20 cellular contexts compared by ENCODE assay signal in the genomic region with DNA sequence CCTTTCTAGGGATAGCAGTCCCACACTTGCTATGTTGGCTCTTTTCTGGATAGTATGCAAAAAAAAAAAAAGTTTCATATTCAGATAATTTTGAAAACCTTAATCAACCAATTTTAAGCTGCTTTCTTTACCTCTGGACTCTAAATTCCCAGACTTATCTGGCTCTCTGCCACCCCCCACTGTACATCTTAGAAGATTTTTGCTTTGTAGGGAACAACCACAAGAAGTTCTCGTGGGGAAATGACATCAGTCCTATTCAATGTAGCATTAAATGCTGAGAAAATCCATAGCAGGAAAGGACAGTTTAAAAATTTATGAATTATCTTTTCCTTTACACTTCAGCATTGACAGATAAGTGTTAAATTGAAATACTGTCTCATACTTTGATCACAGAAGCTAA.
DNase-seq lines count a peak whose midpoint lies in the region; ATAC-seq, FAIRE-seq and TF ChIP-seq lines count a peak whose summit lies in the region.
"Had no signal": no experiment of that assay in that cellular context is flagged by ENCODE, and none has a peak within 500 bp of the region (broad histone marks: within the 10 kb centered on the region; RNA-seq: fewer than 3 reads in every experiment).

No MANE protein-coding gene starts in this region.

- H2AFZ ChIP-seq in GM23248 = no peak overlapping the region
- H2AFZ ChIP-seq: PC-9 had no signal

- H3K9me3 ChIP-seq in GM23248 (ENCODE audit: low read depth) (no peaks in the 10 kb centered on the region), kidney (ENCODE audit: control insufficient read depth in 1 of 2, low read length in 2 of 2) (no peaks in the 10 kb centered on the region)

- 67 to 74% methylated on average over 1 of the region's 1 CpG for WGBS in GM23248 (ENCODE audit: low coverage in 1 of 2, low lambda C conversion rate in 2 of 2, missing lambda C conversion rate in 2 of 2), 2 experiments

- peaks cover 2% of the 10 kb centered on the region for H3K4me1 Mint-ChIP-seq in osteocyte (ENCODE audit: unreplicated experiment)

- H3K36me3 ChIP-seq in GM23248 (ENCODE audit: low read depth) (no peaks in the 10 kb centered on the region), kidney (ENCODE audit: control insufficient read depth in 1 of 2, insufficient read depth in 2 of 2, low read length in 2 of 2) (no peaks in the 10 kb centered on the region)

- no peaks in the 10 kb centered on the region for H3K9me3 Mint-ChIP-seq in osteocyte (ENCODE audit: unreplicated experiment)

- H3K4me3 ChIP-seq in GM23248 (no peak overlapping the region), astrocyte of the cerebellum (ENCODE audit: low read depth, low read length) (no peak overlapping the region), fibroblast of pulmonary artery (replicated peaks; ENCODE audit: low read depth, low read length) (no peak overlapping the region), kidney (ENCODE audit: low read length in 2 of 2) (no peak overlapping the region)
- H3K4me3 ChIP-seq: PC-9, SK-N-MC had no signal

- no peaks in the 10 kb centered on the region for H3K79me2 ChIP-seq in GM23248 (ENCODE audit: insufficient read depth)

- H3K4me1 ChIP-seq in GM23248 (ENCODE audit: insufficient read depth) (peaks cover 9% of the 10 kb centered on the region), kidney (ENCODE audit: control insufficient read depth in 1 of 2, insufficient read depth in 1 of 2, low read depth in 1 of 2, low read length in 2 of 2) (no peaks in the 10 kb centered on the region)

- H3K4me2 ChIP-seq in GM23248 (ENCODE audit: unreplicated experiment) = no peak overlapping the region
- H3K4me2 ChIP-seq: PC-9 had no signal

- no peak overlapping the region for H3K27ac ChIP-seq in GM23248
- H3K27ac ChIP-seq in kidney (ENCODE audit: low read depth in 2 of 2, low read length in 2 of 2) = no peak overlapping the region
- H3K27ac ChIP-seq: PC-9, SK-N-MC had no signal

- DNase-seq in GM23248 = peak; percentile 4
- peak; percentile 53 for DNase-seq in astrocyte of the cerebellum (ENCODE audit: low read depth)
- DNase-seq in fibroblast of pulmonary artery (ENCODE audit: low read depth) = peak; percentile 38
- no peak for DNase-seq in osteocyte (ENCODE audit: extremely low spot score, unreplicated experiment)
- DNase-seq in kidney = no peak
- no peak for DNase-seq in AG08395 (ENCODE audit: low spot score)
- DNase-seq in putamen (ENCODE audit: low spot score) = no peak
- DNase-seq: COR-L47, DMS153, H7, KBM-7, NCI-H1436, NCI-H2029, NCI-H2171 treated with DMSO at 0.1 percent for 48 hours, NCI-H446 treated with DMSO at 0.1 percent for 48 hours, NCI-H748 treated with DMSO at 0.1 percent for 48 hours, PC-9 had no signal

- intact Hi-C loops in kidney (cut with DNase I) = no loop called here

- H4K20me1 ChIP-seq in GM23248 (ENCODE audit: insufficient read depth) = no peaks in the 10 kb centered on the region

- H3K36me3 Mint-ChIP-seq in osteocyte (ENCODE audit: unreplicated experiment) = no peaks in the 10 kb centered on the region

- ATAC-seq in HG02759 (IDR thresholded peaks at IDR 0.05; ENCODE audit: unreplicated experiment) = no peak
- ATAC-seq: Right ventricle myocardium inferior had no signal

- H3F3A ChIP-seq in GM23248 (ENCODE audit: insufficient read depth) = no peaks in the 10 kb centered on the region

- H3K9me2 ChIP-seq in GM23248 (ENCODE audit: insufficient read depth) = no peaks in the 10 kb centered on the region; the same call in 1 of the 2 replicates

- no peak for FAIRE-seq in kidney (lab: Jason Lieb, UNC)

- TF ChIP-seq CTCF in astrocyte of the cerebellum (IDR thresholded peaks at IDR 0.05; ENCODE audit: low read depth, low read length, missing control alignments) (no peak), fibroblast of pulmonary artery (IDR thresholded peaks at IDR 0.05; ENCODE audit: low read length, missing control alignments) (no peak), osteocyte (IDR thresholded peaks at IDR 0.05) (peak; percentile 5), kidney (IDR thresholded peaks at IDR 0.05; ENCODE audit: borderline replicate concordance, extremely low read depth, insufficient read depth) (no peak)

- no peak overlapping the region for H3K27ac Mint-ChIP-seq in osteocyte (ENCODE audit: unreplicated experiment)

- in situ Hi-C loops in GM23248 (cut with MboI) = no loop called here
- in situ Hi-C loops in astrocyte of the cerebellum (cut with HindIII; ENCODE audit: low sequenced_read_pairs) = no loop called here

- H3K9ac ChIP-seq in GM23248 = no peak overlapping the region
- no peak overlapping the region for H3K9ac ChIP-seq in kidney (ENCODE audit: low read length in 2 of 2)

- H3K4me3 Mint-ChIP-seq in osteocyte (ENCODE audit: unreplicated experiment) = no peak overlapping the region

- H3K27me3 ChIP-seq in GM23248 (replicated peaks; ENCODE audit: insufficient read depth) = no peaks in the 10 kb centered on the region

- H3K27me3 Mint-ChIP-seq in osteocyte (ENCODE audit: unreplicated experiment) = no peaks in the 10 kb centered on the region

Comparison
In these comparisons a context has a peak if more than half of its experiments do, and no peak if none do; other contexts are left out.
1. DNase-seq: peak in GM23248 (single experiment), astrocyte of the cerebellum (single experiment) and fibroblast of pulmonary artery (single experiment); none in osteocyte (single experiment), kidney (single experiment), AG08395 (single experiment) and putamen (single experiment).